12 cellular contexts compared by ENCODE assay signal in genomic region chr17:8110456-8110804, GRCh38. TPM values are rescaled to one million over a fixed set of nuclear protein-coding genes. Genes with fewer than 3 reads are reported as not detected.
DNase-seq lines count a peak whose midpoint lies in the region; ATAC-seq and TF ChIP-seq lines count a peak whose summit lies in the region.
"Had no signal": no experiment of that assay in that cellular context is flagged by ENCODE, and none has a peak within 500 bp of the region (broad histone marks: within the 10 kb centered on the region; RNA-seq: fewer than 3 reads in every experiment).

No MANE protein-coding gene starts in this region.

- H3K4me1 Mint-ChIP-seq in Caco-2 (ENCODE audit: low read depth, unreplicated experiment), result peaks cover 6% of the 10 kb centered on the region

- 27 to 36% methylated on average over 8 to 10 of the region's 10 CpGs for WGBS in GM23248 (ENCODE audit: low coverage in 1 of 2, low lambda C conversion rate in 2 of 2, missing lambda C conversion rate in 2 of 2), 2 experiments
- WGBS in esophagus squamous epithelium, 2 donors, result 24 to 28% methylated on average over 6 to 9 of the region's 10 CpGs

- H3K27ac ChIP-seq in GM23248 (no peak overlapping the region), PC-3 (ENCODE audit: low read length) (no peak overlapping the region), esophagus squamous epithelium (no peak overlapping the region), rectal smooth muscle tissue (ENCODE audit: low read depth, low read length) (no peak overlapping the region)

- H3K4me2 ChIP-seq in GM23248 (ENCODE audit: unreplicated experiment) (no peak overlapping the region), PC-3 (ENCODE audit: low read length) (peak overlapping the region; percentile 48; the same call in 1 of the 2 replicates)

- no peak overlapping the region for H3K4me3 Mint-ChIP-seq in Caco-2 (ENCODE audit: unreplicated experiment)
- H3K4me3 Mint-ChIP-seq: T-helper 2 cell treated with Interferon-gamma antibody and Interleukin-4, amounts not matched to agents 5 μg/mL and 100 μg/mL, for 36 hours had no signal

- H3K27ac Mint-ChIP-seq in Caco-2 (ENCODE audit: unreplicated experiment), result no peak overlapping the region
- H3K27ac Mint-ChIP-seq: activated naive CD4-positive, alpha-beta T cell treated with anti-CD3 and anti-CD28 coated beads for 36 hours; T-helper 2 cell treated with Interferon-gamma antibody and Interleukin-4, amounts not matched to agents 5 μg/mL and 100 μg/mL, for 36 hours had no signal

- H3K9me3 ChIP-seq in GM23248 (ENCODE audit: low read depth) (no peaks in the 10 kb centered on the region), PC-3 (ENCODE audit: low read length) (no peaks in the 10 kb centered on the region), esophagus squamous epithelium (no peaks in the 10 kb centered on the region), Caco-2 (no peaks in the 10 kb centered on the region)

- intact Hi-C loops in PC-3 (cut with micrococcal nuclease) (no loop called here), esophagus squamous epithelium (cut with DNase I) (loop anchor here (5.0 kb wide), 1 partner anchor 33 kb away; no protein-coding TSS in a partner anchor), Caco-2 (cut with micrococcal nuclease; ENCODE audit: unreplicated experiment) (no loop called here)

- H3K4me1 ChIP-seq in GM23248 (ENCODE audit: insufficient read depth), result peaks cover 3% of the 10 kb centered on the region; the same call in 1 of the 2 replicates
- no peaks in the 10 kb centered on the region for H3K4me1 ChIP-seq in PC-3 (ENCODE audit: insufficient read depth, low read length)
- H3K4me1 ChIP-seq in esophagus squamous epithelium, result peaks cover 9 to 39% (median 11%) of the 10 kb centered on the region in 3 donors
- no peaks in the 10 kb centered on the region for H3K4me1 ChIP-seq in rectal smooth muscle tissue (ENCODE audit: control insufficient read depth, insufficient read depth, low read length)
- H3K4me1 ChIP-seq in Caco-2, result no peaks in the 10 kb centered on the region

- peak overlapping the region; percentile 42 for H3K4me3 ChIP-seq in GM23248
- H3K4me3 ChIP-seq in PC-3 (ENCODE audit: low read length), result no peak overlapping the region
- peak overlapping the region in 3 of 4 donors; percentile 46 to 63 (median 50) for H3K4me3 ChIP-seq in esophagus squamous epithelium
- H3K4me3 ChIP-seq in rectal smooth muscle tissue (ENCODE audit: low read length), result peak overlapping the region; percentile 53
- no peak overlapping the region; the same call in 1 of the 2 replicates for H3K4me3 ChIP-seq in Caco-2 (ENCODE audit: low read depth, low read length)

- in situ Hi-C loops in GM23248 (cut with MboI), result no loop called here

- no peaks in the 10 kb centered on the region for H3K9me3 Mint-ChIP-seq in Caco-2 (ENCODE audit: unreplicated experiment)
- H3K9me3 Mint-ChIP-seq: activated naive CD4-positive, alpha-beta T cell treated with anti-CD3 and anti-CD28 coated beads for 36 hours; T-helper 2 cell treated with Interferon-gamma antibody and Interleukin-4, amounts not matched to agents 5 μg/mL and 100 μg/mL, for 36 hours had no signal

- no peak; the same call in 1 of the 2 replicates for TF ChIP-seq CTCF in PC-3 (conservative IDR thresholded peaks at IDR 0.05; ENCODE audit: low read depth, low read length)
- TF ChIP-seq CTCF in esophagus squamous epithelium (IDR thresholded peaks at IDR 0.05), result peak in 1 of 6 experiments; percentile 26
- TF ChIP-seq CTCF in Caco-2 (IDR thresholded peaks at IDR 0.05; ENCODE audit: insufficient read depth in 1 of 2, low read depth in 1 of 2, low read length in 1 of 2, severe bottlenecking in 1 of 2, unreplicated experiment in 1 of 2), result peak in 1 of 2 experiments; percentile 4

- H3K27me3 Mint-ChIP-seq in Caco-2 (ENCODE audit: insufficient read depth, unreplicated experiment), result peaks cover 3% of the 10 kb centered on the region

- no peak for DNase-seq in GM23248
- DNase-seq in PC-3, result no peak
- DNase-seq in esophagus squamous epithelium (lab: John Stamatoyannopoulos, UW), result no peak
- no peak for DNase-seq in NCI-H1694 (lab: John Stamatoyannopoulos, UW)
- DNase-seq in occipital lobe (lab: John Stamatoyannopoulos, UW), result no peak
- DNase-seq in Caco-2, result no peak
- DNase-seq: NCI-H2227 treated with DMSO at 0.1 percent for 48 hours had no signal

- no peak for ATAC-seq in PC-3
- ATAC-seq in HG03342 (IDR thresholded peaks at IDR 0.05; ENCODE audit: unreplicated experiment), result no peak

- POLR2A ChIA-PET in PC-3 (lab: Charles Lee; ENCODE audit: unreplicated experiment), result no interaction called here
- POLR2A ChIA-PET in Caco-2 (lab: Charles Lee), result no interaction called here

- H3K36me3 ChIP-seq in GM23248 (ENCODE audit: low read depth) (no peaks in the 10 kb centered on the region), PC-3 (ENCODE audit: low read depth, low read length) (no peaks in the 10 kb centered on the region), esophagus squamous epithelium (no peaks in the 10 kb centered on the region), rectal smooth muscle tissue (ENCODE audit: control insufficient read depth, insufficient read depth, low read length) (no peaks in the 10 kb centered on the region), Caco-2 (ENCODE audit: control insufficient read depth, insufficient read depth, low read length) (no peaks in the 10 kb centered on the region)

- H3K79me2 ChIP-seq in GM23248 (ENCODE audit: insufficient read depth), result no peaks in the 10 kb centered on the region
- H3K79me2 ChIP-seq in PC-3 (ENCODE audit: low read length), result no peaks in the 10 kb centered on the region

- H3K9ac ChIP-seq in GM23248, result no peak overlapping the region
- H3K9ac ChIP-seq in PC-3 (ENCODE audit: low read length), result no peak overlapping the region
- no peak overlapping the region for H3K9ac ChIP-seq in rectal smooth muscle tissue (ENCODE audit: low read length)

- H3K36me3 Mint-ChIP-seq in Caco-2 (ENCODE audit: insufficient read depth, unreplicated experiment), result peaks cover 4% of the 10 kb centered on the region

- TF ChIP-seq POLR2A in esophagus squamous epithelium (IDR thresholded peaks at IDR 0.05), result no peak

- BruUV-seq in PC-3 (replicated peaks; lab: Mats Ljungman, UMichigan) (no TSS peak), Caco-2 (replicated peaks; lab: Mats Ljungman, UMichigan) (no TSS peak)

- H3K27me3 ChIP-seq in GM23248 (replicated peaks; ENCODE audit: insufficient read depth), result peaks cover 37% of the 10 kb centered on the region
- H3K27me3 ChIP-seq in PC-3 (ENCODE audit: low read length), result no peaks in the 10 kb centered on the region
- H3K27me3 ChIP-seq in esophagus squamous epithelium, result peaks cover 0 to 75% (median 2%) of the 10 kb centered on the region in 4 donors
- H3K27me3 ChIP-seq in rectal smooth muscle tissue (ENCODE audit: control insufficient read depth, insufficient read depth, low read length), result peaks cover 31% of the 10 kb centered on the region
- no peaks in the 10 kb centered on the region for H3K27me3 ChIP-seq in Caco-2 (replicated peaks; ENCODE audit: control insufficient read depth, insufficient read depth, low read length)

- H3K9me2 ChIP-seq in GM23248 (ENCODE audit: insufficient read depth) (no peaks in the 10 kb centered on the region), PC-3 (replicated peaks; ENCODE audit: low read length) (no peaks in the 10 kb centered on the region)

- H4K20me1 ChIP-seq in GM23248 (ENCODE audit: insufficient read depth) (no peaks in the 10 kb centered on the region), PC-3 (ENCODE audit: low read length) (no peaks in the 10 kb centered on the region)

- CTCF ChIA-PET in PC-3 (lab: Charles Lee), result interaction anchor here (0.6 kb wide), 1 partner anchor 379 kb away, joined by 3 read pairs; no protein-coding TSS in a partner anchor
- CTCF ChIA-PET in Caco-2 (lab: Charles Lee), result interaction anchor here (0.8 to 1.2 kb wide), 4 partner anchors 16 to 50 kb away, joined by 3 to 6 read pairs (median 4); no protein-coding TSS in a partner anchor

- H3F3A ChIP-seq in GM23248 (ENCODE audit: insufficient read depth), result peaks cover under 1% of the 10 kb centered on the region; the same call in 1 of the 2 replicates
- H3F3A ChIP-seq in PC-3 (ENCODE audit: low read length, unreplicated experiment), result no peaks in the 10 kb centered on the region

- H2AFZ ChIP-seq in GM23248 (no peak overlapping the region), PC-3 (ENCODE audit: low read length) (no peak overlapping the region)

RNA-seq across cellular contexts. Expression of gene ALOXE3, which starts 7.9 kb away (rescaled TPM):
- total RNA-seq in GM23248 (2014; rRNA removed; shearing (Covaris generic)), result under 0.01 TPM in 1 of 2 replicates, not detected in the other
- polyA plus RNA-seq in GM23248 (2016; fragmentation: Nextera tagmentation; extraction: Ambion mirVana), result 0.11 and 0.19 TPM in 2 replicates
- total RNA-seq in PC-3 (2014; rRNA removed) (1.4 and 3.6 TPM in 2 replicates), esophagus squamous epithelium (1 to 10 TPM in 2 of 4 donors, under 1 TPM in 1, not detected in 1; 0.30 to 8.8 (median 2.2) TPM), occipital lobe (0.47 TPM), Caco-2 (2022) (not detected in 2 replicates)
- total RNA-seq: activated naive CD4-positive, alpha-beta T cell treated with anti-CD3 and anti-CD28 coated beads for 36 hours; mucosa of gallbladder had no signal

RNA-seq across cellular contexts. Expression of gene HES7, which starts 13.5 kb away (rescaled TPM):
- total RNA-seq in GM23248 (2014; rRNA removed; shearing (Covaris generic)), result not detected in 2 replicates
- polyA plus RNA-seq in GM23248 (2016; fragmentation: Nextera tagmentation; extraction: Ambion mirVana), result not detected in 2 replicates
- total RNA-seq in PC-3 (2014; rRNA removed) (2.9 TPM in 1 of 2 replicates, not detected in the other), esophagus squamous epithelium (not detected), occipital lobe (0.31 TPM), Caco-2 (2022) (not detected in 2 replicates)

RNA-seq across cellular contexts. Expression of gene ALOX12B, which starts 22.9 kb away (rescaled TPM):
- total RNA-seq in GM23248 (2014; rRNA removed; shearing (Covaris generic)), result not detected in 2 replicates
- polyA plus RNA-seq in GM23248 (2016; fragmentation: Nextera tagmentation; extraction: Ambion mirVana), result not detected in 2 replicates
- 0.55 and 1.2 TPM in 2 replicates for total RNA-seq in PC-3 (2014; rRNA removed)
- total RNA-seq in esophagus squamous epithelium, result 10 to 100 TPM in 2 of 4 donors, 1 to 10 TPM in 1, under 1 TPM in 1; 0.76 to 34.6 (median 10.8) TPM
- total RNA-seq in occipital lobe, result 1.4 TPM
- 0.34 and 0.39 TPM in 2 replicates for total RNA-seq in Caco-2 (2022)

RNA-seq across cellular contexts. Expression of gene PER1, which starts 41.8 kb away (rescaled TPM):
- 4.4 and 5.1 TPM in 2 replicates for total RNA-seq in GM23248 (2014; rRNA removed; shearing (Covaris generic))
- 5.3 and 5.9 TPM in 2 replicates for polyA plus RNA-seq in GM23248 (2016; fragmentation: Nextera tagmentation; extraction: Ambion mirVana)
- total RNA-seq in PC-3 (2014; rRNA removed), result 25.0 and 47.2 TPM in 2 replicates
- total RNA-seq in esophagus squamous epithelium, result 10 to 100 TPM; 33.6 to 95.0 (median 56.3) TPM
- 7.8 TPM for total RNA-seq in occipital lobe
- 10.6 and 10.8 TPM in 2 replicates for total RNA-seq in Caco-2 (2022)

RNA-seq across cellular contexts. Expression of gene VAMP2, which starts 52.3 kb away (rescaled TPM):
- total RNA-seq in GM23248 (2014; rRNA removed; shearing (Covaris generic)), result 6.2 and 6.5 TPM in 2 replicates
- polyA plus RNA-seq in GM23248 (2016; fragmentation: Nextera tagmentation; extraction: Ambion mirVana), result 25.5 and 27.1 TPM in 2 replicates
- 5.0 and 18.0 TPM in 2 replicates for total RNA-seq in PC-3 (2014; rRNA removed)
- total RNA-seq in esophagus squamous epithelium, result 10 to 100 TPM in 3 of 4 donors, 1 to 10 TPM in 1; 6.2 to 20.4 (median 12.0) TPM
- total RNA-seq in occipital lobe, result 27.9 TPM
- 10.5 and 12.2 TPM in 2 replicates for total RNA-seq in Caco-2 (2022)

Comparison
In these comparisons a context has a peak if more than half of its experiments do, and no peak if none do; other contexts are left out.
1. H3K4me3 ChIP-seq: peak in GM23248 (single experiment), esophagus squamous epithelium (3 of 4) and rectal smooth muscle tissue (single experiment); none in PC-3 (single experiment) and Caco-2 (single experiment).